In the genomic region with DNA sequence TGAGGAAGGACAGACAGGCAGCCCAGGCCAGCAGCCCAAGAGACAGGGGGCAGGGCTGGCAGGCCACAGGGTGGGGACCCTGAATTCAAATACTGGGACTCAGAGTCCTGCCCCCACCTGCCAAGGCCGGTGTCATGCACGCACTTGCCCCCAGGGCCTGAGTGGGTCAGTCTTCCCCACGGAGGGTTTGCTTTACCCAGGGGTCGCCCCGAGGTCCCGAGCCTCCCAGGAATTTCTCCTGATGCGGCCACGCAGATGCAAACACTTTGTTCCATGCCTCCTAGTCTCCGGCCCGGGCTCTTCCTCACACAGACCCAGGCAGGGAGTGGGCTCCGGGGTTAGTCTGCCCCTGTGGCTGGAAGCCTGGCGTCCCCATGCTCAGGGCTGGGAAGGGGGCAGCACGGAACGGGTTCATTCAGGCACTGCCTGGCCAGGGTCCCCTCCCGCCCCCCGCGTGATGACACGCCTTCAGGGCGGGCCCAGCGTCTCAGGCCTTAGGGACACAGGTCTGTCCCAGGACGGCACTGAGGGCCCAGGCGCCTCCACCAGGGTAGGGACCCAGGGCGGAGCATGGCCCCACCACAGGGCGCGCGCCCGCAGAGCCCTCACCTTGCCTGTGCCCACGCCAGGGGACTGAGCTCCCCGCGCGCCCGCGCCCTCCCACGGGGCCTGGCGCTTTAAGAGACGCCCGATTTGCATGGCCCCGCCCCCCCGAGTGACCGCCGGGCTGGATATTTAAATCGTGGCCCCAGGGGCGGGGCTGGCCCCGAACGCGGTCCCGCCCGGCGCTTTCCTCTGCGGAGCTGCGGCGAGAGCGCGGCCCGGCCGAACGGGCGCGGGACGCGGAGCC, we compare ENCODE assay signal across 1 cellular context.
A peak's percentile ranks its signal among the peaks of the same experiment; 100 is the strongest.
TF ChIP-seq lines count a peak whose summit lies in the region.

A gene (plus strand): TSS at position 763 of the 850 bp plus-strand sequence. CDS start 220 bp downstream, outside the sequence.

TF ChIP-seq in HepG2, 621 proteins besides CTCF, POLR2A, EP300 and RAD21 (continued from another document and continues in another):
- TF ChIP-seq, protein P1, sequence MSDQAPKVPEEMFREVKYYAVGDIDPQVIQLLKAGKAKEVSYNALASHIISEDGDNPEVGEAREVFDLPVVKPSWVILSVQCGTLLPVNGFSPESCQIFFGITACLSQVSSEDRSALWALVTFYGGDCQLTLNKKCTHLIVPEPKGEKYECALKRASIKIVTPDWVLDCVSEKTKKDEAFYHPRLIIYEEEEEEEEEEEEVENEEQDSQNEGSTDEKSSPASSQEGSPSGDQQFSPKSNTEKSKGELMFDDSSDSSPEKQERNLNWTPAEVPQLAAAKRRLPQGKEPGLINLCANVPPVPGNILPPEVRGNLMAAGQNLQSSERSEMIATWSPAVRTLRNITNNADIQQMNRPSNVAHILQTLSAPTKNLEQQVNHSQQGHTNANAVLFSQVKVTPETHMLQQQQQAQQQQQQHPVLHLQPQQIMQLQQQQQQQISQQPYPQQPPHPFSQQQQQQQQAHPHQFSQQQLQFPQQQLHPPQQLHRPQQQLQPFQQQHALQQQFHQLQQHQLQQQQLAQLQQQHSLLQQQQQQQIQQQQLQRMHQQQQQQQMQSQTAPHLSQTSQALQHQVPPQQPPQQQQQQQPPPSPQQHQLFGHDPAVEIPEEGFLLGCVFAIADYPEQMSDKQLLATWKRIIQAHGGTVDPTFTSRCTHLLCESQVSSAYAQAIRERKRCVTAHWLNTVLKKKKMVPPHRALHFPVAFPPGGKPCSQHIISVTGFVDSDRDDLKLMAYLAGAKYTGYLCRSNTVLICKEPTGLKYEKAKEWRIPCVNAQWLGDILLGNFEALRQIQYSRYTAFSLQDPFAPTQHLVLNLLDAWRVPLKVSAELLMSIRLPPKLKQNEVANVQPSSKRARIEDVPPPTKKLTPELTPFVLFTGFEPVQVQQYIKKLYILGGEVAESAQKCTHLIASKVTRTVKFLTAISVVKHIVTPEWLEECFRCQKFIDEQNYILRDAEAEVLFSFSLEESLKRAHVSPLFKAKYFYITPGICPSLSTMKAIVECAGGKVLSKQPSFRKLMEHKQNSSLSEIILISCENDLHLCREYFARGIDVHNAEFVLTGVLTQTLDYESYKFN (CRISPR knock-in tag; conservative IDR thresholded peaks at IDR 0.05), result no peak
- TF ChIP-seq, protein P2, sequence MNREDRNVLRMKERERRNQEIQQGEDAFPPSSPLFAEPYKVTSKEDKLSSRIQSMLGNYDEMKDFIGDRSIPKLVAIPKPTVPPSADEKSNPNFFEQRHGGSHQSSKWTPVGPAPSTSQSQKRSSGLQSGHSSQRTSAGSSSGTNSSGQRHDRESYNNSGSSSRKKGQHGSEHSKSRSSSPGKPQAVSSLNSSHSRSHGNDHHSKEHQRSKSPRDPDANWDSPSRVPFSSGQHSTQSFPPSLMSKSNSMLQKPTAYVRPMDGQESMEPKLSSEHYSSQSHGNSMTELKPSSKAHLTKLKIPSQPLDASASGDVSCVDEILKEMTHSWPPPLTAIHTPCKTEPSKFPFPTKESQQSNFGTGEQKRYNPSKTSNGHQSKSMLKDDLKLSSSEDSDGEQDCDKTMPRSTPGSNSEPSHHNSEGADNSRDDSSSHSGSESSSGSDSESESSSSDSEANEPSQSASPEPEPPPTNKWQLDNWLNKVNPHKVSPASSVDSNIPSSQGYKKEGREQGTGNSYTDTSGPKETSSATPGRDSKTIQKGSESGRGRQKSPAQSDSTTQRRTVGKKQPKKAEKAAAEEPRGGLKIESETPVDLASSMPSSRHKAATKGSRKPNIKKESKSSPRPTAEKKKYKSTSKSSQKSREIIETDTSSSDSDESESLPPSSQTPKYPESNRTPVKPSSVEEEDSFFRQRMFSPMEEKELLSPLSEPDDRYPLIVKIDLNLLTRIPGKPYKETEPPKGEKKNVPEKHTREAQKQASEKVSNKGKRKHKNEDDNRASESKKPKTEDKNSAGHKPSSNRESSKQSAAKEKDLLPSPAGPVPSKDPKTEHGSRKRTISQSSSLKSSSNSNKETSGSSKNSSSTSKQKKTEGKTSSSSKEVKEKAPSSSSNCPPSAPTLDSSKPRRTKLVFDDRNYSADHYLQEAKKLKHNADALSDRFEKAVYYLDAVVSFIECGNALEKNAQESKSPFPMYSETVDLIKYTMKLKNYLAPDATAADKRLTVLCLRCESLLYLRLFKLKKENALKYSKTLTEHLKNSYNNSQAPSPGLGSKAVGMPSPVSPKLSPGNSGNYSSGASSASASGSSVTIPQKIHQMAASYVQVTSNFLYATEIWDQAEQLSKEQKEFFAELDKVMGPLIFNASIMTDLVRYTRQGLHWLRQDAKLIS (CRISPR knock-in tag; IDR thresholded peaks at IDR 0.05), result no peak
- TF ChIP-seq BHLHE40 (IDR thresholded peaks at IDR 0.05; ENCODE audit: low read length), result no peak
- TF ChIP-seq, protein P3, sequence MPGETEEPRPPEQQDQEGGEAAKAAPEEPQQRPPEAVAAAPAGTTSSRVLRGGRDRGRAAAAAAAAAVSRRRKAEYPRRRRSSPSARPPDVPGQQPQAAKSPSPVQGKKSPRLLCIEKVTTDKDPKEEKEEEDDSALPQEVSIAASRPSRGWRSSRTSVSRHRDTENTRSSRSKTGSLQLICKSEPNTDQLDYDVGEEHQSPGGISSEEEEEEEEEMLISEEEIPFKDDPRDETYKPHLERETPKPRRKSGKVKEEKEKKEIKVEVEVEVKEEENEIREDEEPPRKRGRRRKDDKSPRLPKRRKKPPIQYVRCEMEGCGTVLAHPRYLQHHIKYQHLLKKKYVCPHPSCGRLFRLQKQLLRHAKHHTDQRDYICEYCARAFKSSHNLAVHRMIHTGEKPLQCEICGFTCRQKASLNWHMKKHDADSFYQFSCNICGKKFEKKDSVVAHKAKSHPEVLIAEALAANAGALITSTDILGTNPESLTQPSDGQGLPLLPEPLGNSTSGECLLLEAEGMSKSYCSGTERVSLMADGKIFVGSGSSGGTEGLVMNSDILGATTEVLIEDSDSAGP (CRISPR knock-in tag; IDR thresholded peaks at IDR 0.05; ENCODE audit: borderline replicate concordance), result peak; percentile 100
- TF ChIP-seq, protein P4, sequence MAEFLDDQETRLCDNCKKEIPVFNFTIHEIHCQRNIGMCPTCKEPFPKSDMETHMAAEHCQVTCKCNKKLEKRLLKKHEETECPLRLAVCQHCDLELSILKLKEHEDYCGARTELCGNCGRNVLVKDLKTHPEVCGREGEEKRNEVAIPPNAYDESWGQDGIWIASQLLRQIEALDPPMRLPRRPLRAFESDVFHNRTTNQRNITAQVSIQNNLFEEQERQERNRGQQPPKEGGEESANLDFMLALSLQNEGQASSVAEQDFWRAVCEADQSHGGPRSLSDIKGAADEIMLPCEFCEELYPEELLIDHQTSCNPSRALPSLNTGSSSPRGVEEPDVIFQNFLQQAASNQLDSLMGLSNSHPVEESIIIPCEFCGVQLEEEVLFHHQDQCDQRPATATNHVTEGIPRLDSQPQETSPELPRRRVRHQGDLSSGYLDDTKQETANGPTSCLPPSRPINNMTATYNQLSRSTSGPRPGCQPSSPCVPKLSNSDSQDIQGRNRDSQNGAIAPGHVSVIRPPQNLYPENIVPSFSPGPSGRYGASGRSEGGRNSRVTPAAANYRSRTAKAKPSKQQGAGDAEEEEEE (CRISPR knock-in tag; IDR thresholded peaks at IDR 0.05; ENCODE audit: borderline replicate concordance), result no peak
- TF ChIP-seq NFIC (IDR thresholded peaks at IDR 0.05; ENCODE audit: low read length), result no peak
- TF ChIP-seq, protein P5, sequence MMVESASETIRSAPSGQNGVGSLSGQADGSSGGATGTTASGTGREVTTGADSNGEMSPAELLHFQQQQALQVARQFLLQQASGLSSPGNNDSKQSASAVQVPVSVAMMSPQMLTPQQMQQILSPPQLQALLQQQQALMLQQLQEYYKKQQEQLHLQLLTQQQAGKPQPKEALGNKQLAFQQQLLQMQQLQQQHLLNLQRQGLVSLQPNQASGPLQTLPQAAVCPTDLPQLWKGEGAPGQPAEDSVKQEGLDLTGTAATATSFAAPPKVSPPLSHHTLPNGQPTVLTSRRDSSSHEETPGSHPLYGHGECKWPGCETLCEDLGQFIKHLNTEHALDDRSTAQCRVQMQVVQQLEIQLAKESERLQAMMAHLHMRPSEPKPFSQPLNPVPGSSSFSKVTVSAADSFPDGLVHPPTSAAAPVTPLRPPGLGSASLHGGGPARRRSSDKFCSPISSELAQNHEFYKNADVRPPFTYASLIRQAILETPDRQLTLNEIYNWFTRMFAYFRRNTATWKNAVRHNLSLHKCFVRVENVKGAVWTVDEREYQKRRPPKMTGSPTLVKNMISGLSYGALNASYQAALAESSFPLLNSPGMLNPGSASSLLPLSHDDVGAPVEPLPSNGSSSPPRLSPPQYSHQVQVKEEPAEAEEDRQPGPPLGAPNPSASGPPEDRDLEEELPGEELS (CRISPR knock-in tag; IDR thresholded peaks at IDR 0.05), result no peak
- TF ChIP-seq ZNF678 (CRISPR knock-in tag; IDR thresholded peaks at IDR 0.05), result no peak
- no peak for TF ChIP-seq FOXK2 (IDR thresholded peaks at IDR 0.05)
- TF ChIP-seq, protein P6, sequence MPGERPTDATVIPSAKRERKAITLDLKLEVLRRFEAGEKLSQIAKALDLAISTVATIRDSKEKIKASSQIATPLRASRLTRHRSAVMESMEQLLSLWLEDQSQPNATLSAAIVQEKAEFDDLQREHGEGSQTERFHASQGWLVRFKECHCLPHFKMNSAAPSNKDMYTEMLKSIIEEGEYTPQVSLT (CRISPR knock-in tag; IDR thresholded peaks at IDR 0.05; ENCODE audit: borderline replicate concordance, low read depth), result no peak
- TF ChIP-seq CREM (IDR thresholded peaks at IDR 0.05), result no peak
- no peak for TF ChIP-seq CREM (CRISPR knock-in tag; IDR thresholded peaks at IDR 0.05)
- peak; percentile 41; the same call in 1 of the 2 replicates for TF ChIP-seq ZNF329 (CRISPR knock-in tag; IDR thresholded peaks at IDR 0.05; ENCODE audit: low read depth)
- TF ChIP-seq, protein P7, sequence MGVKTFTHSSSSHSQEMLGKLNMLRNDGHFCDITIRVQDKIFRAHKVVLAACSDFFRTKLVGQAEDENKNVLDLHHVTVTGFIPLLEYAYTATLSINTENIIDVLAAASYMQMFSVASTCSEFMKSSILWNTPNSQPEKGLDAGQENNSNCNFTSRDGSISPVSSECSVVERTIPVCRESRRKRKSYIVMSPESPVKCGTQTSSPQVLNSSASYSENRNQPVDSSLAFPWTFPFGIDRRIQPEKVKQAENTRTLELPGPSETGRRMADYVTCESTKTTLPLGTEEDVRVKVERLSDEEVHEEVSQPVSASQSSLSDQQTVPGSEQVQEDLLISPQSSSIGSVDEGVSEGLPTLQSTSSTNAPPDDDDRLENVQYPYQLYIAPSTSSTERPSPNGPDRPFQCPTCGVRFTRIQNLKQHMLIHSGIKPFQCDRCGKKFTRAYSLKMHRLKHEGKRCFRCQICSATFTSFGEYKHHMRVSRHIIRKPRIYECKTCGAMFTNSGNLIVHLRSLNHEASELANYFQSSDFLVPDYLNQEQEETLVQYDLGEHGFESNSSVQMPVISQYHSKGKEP (CRISPR knock-in tag; IDR thresholded peaks at IDR 0.05), result no peak
- TF ChIP-seq, protein P8, sequence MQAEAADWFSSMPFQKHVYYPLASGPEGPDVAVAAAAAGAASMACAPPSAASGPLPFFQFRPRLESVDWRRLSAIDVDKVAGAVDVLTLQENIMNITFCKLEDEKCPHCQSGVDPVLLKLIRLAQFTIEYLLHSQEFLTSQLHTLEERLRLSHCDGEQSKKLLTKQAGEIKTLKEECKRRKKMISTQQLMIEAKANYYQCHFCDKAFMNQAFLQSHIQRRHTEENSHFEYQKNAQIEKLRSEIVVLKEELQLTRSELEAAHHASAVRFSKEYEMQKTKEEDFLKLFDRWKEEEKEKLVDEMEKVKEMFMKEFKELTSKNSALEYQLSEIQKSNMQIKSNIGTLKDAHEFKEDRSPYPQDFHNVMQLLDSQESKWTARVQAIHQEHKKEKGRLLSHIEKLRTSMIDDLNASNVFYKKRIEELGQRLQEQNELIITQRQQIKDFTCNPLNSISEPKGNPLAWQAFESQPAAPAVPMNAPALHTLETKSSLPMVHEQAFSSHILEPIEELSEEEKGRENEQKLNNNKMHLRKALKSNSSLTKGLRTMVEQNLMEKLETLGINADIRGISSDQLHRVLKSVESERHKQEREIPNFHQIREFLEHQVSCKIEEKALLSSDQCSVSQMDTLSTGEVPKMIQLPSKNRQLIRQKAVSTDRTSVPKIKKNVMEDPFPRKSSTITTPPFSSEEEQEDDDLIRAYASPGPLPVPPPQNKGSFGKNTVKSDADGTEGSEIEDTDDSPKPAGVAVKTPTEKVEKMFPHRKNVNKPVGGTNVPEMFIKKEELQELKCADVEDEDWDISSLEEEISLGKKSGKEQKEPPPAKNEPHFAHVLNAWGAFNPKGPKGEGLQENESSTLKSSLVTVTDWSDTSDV (CRISPR knock-in tag; IDR thresholded peaks at IDR 0.05), result no peak
- TF ChIP-seq CC2D1A (CRISPR knock-in tag; IDR thresholded peaks at IDR 0.05), result no peak
- TF ChIP-seq ZNF430 (CRISPR knock-in tag; IDR thresholded peaks at IDR 0.05), result no peak
- TF ChIP-seq ZC3H4 (CRISPR knock-in tag; IDR thresholded peaks at IDR 0.05; ENCODE audit: borderline replicate concordance), result no peak
- TF ChIP-seq GATAD1 (CRISPR knock-in tag; IDR thresholded peaks at IDR 0.05), result no peak
- no peak for TF ChIP-seq GABPA (IDR thresholded peaks at IDR 0.05; ENCODE audit: low read depth, low read length)
- TF ChIP-seq GABPA (CRISPR knock-in tag; IDR thresholded peaks at IDR 0.05; ENCODE audit: low read depth), result no peak
- TF ChIP-seq, protein P9, sequence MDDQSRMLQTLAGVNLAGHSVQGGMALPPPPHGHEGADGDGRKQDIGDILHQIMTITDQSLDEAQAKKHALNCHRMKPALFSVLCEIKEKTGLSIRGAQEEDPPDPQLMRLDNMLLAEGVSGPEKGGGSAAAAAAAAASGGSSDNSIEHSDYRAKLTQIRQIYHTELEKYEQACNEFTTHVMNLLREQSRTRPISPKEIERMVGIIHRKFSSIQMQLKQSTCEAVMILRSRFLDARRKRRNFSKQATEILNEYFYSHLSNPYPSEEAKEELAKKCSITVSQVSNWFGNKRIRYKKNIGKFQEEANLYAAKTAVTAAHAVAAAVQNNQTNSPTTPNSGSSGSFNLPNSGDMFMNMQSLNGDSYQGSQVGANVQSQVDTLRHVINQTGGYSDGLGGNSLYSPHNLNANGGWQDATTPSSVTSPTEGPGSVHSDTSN (CRISPR knock-in tag; IDR thresholded peaks at IDR 0.05; ENCODE audit: borderline replicate concordance), result no peak
- no peak for TF ChIP-seq ZSCAN29 (CRISPR knock-in tag; conservative IDR thresholded peaks at IDR 0.05)
- no peak for TF ChIP-seq SRF (IDR thresholded peaks at IDR 0.05; ENCODE audit: low read depth, low read length)
- TF ChIP-seq NR2F1 (CRISPR knock-in tag; IDR thresholded peaks at IDR 0.05), result peak in 1 of 2 experiments; percentile 10; a peak in 1 of 4 replicates
- no peak for TF ChIP-seq ZSCAN25 (CRISPR knock-in tag; IDR thresholded peaks at IDR 0.05)
- TF ChIP-seq PTBP1 (IDR thresholded peaks at IDR 0.05; ENCODE audit: low read depth, low read length, poor library complexity, severe bottlenecking), result no peak
- no peak for TF ChIP-seq ZNF782 (CRISPR knock-in tag; IDR thresholded peaks at IDR 0.05; ENCODE audit: borderline replicate concordance)
- 0 out of 2 replicates have a peak, but pooled peaks have one; percentile 9 for TF ChIP-seq HNRNPL (IDR thresholded peaks at IDR 0.05; ENCODE audit: low read depth, low read length)
- TF ChIP-seq BCL6 (CRISPR knock-in tag; IDR thresholded peaks at IDR 0.05), result peak; percentile 24; the same call in 1 of the 2 replicates
